In genomic region chr7:23469961-23470250, GRCh38 we compare ENCODE assay signal across 8 cellular contexts. TPM values are rescaled to one million over a fixed set of nuclear protein-coding genes. Genes with fewer than 3 reads are reported as not detected.
DNase-seq lines count a peak whose midpoint lies in the region; ATAC-seq, FAIRE-seq and TF ChIP-seq lines count a peak whose summit lies in the region.

No MANE protein-coding gene starts in this region.

- H3K36me3 Mint-ChIP-seq in CD8-positive, alpha-beta T cell = no peaks in the 10 kb centered on the region
- peaks cover 7% of the 10 kb centered on the region for H3K36me3 Mint-ChIP-seq in nephron (ENCODE audit: low read depth)

- peaks cover 6% of the 10 kb centered on the region for H3K9me3 Mint-ChIP-seq in CD8-positive, alpha-beta T cell
- H3K9me3 Mint-ChIP-seq in nephron = no peaks in the 10 kb centered on the region

- H3K9me3 ChIP-seq in CD8-positive, alpha-beta T cell (ENCODE audit: low read length) = no peaks in the 10 kb centered on the region

- peaks cover 40% of the 10 kb centered on the region for H3K4me1 Mint-ChIP-seq in CD8-positive, alpha-beta T cell (ENCODE audit: low read depth)
- peaks cover 43% of the 10 kb centered on the region for H3K4me1 Mint-ChIP-seq in nephron

- TF ChIP-seq CTCF in CD8-positive, alpha-beta T cell (IDR thresholded peaks at IDR 0.05) = no peak
- no peak for TF ChIP-seq CTCF in LNCaP clone FGC (IDR thresholded peaks at IDR 0.05; ENCODE audit: control insufficient read depth, extremely low read depth, insufficient read depth)
- TF ChIP-seq CTCF in bronchial epithelial cell (IDR thresholded peaks at IDR 0.05; ENCODE audit: insufficient read depth, low read length, severe bottlenecking) = no peak
- TF ChIP-seq CTCF in nephron (IDR thresholded peaks at IDR 0.05; ENCODE audit: unreplicated experiment in 3 of 3) = no peak

- ATAC-seq in CD8-positive, alpha-beta T cell = no peak
- no peak for ATAC-seq in HG02759 (IDR thresholded peaks at IDR 0.05; ENCODE audit: unreplicated experiment)

- no peaks in the 10 kb centered on the region for H3K36me3 ChIP-seq in CD8-positive, alpha-beta T cell (ENCODE audit: insufficient read depth, low read length)
- no peaks in the 10 kb centered on the region for H3K36me3 ChIP-seq in bronchial epithelial cell (ENCODE audit: control insufficient read depth, insufficient read depth, low read length)

- H3K4me1 ChIP-seq in CD8-positive, alpha-beta T cell (ENCODE audit: insufficient read depth, low read length) = peaks cover 47% of the 10 kb centered on the region

- POLR2A ChIA-PET in CD8-positive, alpha-beta T cell (lab: Charles Lee) = interaction anchor here (0.8 to 1.5 kb wide), 3 partner anchors 123 to 197 kb away, joined by 3 read pairs; partner anchors contain the start of gene MALSU1

- peaks cover 78% of the 10 kb centered on the region for H3K27me3 ChIP-seq in CD8-positive, alpha-beta T cell (ENCODE audit: insufficient read depth, low read length)
- H3K27me3 ChIP-seq in bronchial epithelial cell (ENCODE audit: control insufficient read depth, insufficient read depth, low read length) = peaks cover 64% of the 10 kb centered on the region

- intact Hi-C loops in CD8-positive, alpha-beta T cell (cut with DNase I, micrococcal nuclease) = loop anchor here in 1 of 2 experiments (2.0 to 10.0 kb wide), 5 partner anchors 15 to 365 kb away; partner anchors contain the start of genes FAM221A, KLHL7 and TRA2A

- no peak for DNase-seq in CD8-positive, alpha-beta T cell
- no peak for DNase-seq in LNCaP clone FGC (ENCODE audit: low read depth)
- DNase-seq in bronchial epithelial cell (ENCODE audit: low read depth) = no peak
- no peak for DNase-seq in frontal cortex (ENCODE audit: low spot score in 2 of 2)
- no peak for DNase-seq in NCI-H2029 treated with DMSO at 0.1 percent for 48 hours (lab: John Stamatoyannopoulos, UW)
- DNase-seq in substantia nigra (lab: John Stamatoyannopoulos, UW) = no peak

- CTCF ChIA-PET in CD8-positive, alpha-beta T cell (lab: Charles Lee) = interaction anchor here (1.0 to 1.3 kb wide), 2 partner anchors 54 to 197 kb away, joined by 3 to 5 read pairs; no protein-coding TSS in a partner anchor

- H3K4me3 ChIP-seq in CD8-positive, alpha-beta T cell (ENCODE audit: low read depth, low read length) = no peak overlapping the region
- H3K4me3 ChIP-seq in LNCaP clone FGC (ENCODE audit: low read depth, low read length) (peak overlapping the region; percentile 58), bronchial epithelial cell (ENCODE audit: low read depth, low read length) (peak overlapping the region; percentile 5)

- peak overlapping the region; percentile 75 for H3K4me3 Mint-ChIP-seq in CD8-positive, alpha-beta T cell
- peak overlapping the region; percentile 88 to 95 (median 94) for H3K4me3 Mint-ChIP-seq in nephron

- H3K27me3 Mint-ChIP-seq in CD8-positive, alpha-beta T cell (ENCODE audit: low read depth) = peaks cover 69% of the 10 kb centered on the region
- H3K27me3 Mint-ChIP-seq in nephron (ENCODE audit: low read depth) = no peaks in the 10 kb centered on the region

- no peak overlapping the region for H3K27ac ChIP-seq in CD8-positive, alpha-beta T cell (ENCODE audit: low read depth, low read length)
- H3K27ac ChIP-seq in substantia nigra (ENCODE audit: low read depth, low read length, poor library complexity, severe bottlenecking) = no peak overlapping the region

- H3K27ac Mint-ChIP-seq in CD8-positive, alpha-beta T cell = no peak overlapping the region
- H3K27ac Mint-ChIP-seq in nephron = peak overlapping the region; percentile 95 to 99 (median 96)

- FAIRE-seq in bronchial epithelial cell (lab: Jason Lieb, UNC) (no peak), frontal cortex (lab: Jason Lieb, UNC) (no peak)

RNA-seq across cellular contexts. Expression of gene IGF2BP3, which starts 0.4 kb away (rescaled TPM):
- total RNA-seq in CD8-positive, alpha-beta T cell = not detected
- total RNA-seq in bronchial epithelial cell = 4.6 and 12.4 TPM in 2 replicates
- total RNA-seq in frontal cortex = 81.5 TPM
